10 cellular contexts compared by ENCODE assay signal in the genomic region with DNA sequence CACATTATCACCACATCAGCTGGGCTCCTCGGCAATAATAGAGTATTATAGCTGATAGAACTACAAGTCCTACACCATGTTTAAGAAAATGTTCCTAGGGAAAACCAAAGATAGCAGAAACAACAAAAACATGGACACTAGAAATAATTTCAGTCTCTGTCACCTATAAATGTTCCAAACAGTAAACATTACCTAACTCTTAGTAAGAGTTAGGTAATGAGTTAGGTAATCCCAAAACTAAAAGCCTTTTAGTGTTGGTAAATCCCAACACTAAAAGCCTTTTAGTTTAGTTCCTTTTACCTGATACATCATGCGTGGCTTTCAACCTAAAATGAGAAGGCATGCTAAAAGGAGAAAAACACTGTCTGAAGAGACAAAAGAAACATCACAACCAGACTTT. TPM values are rescaled to one million over a fixed set of nuclear protein-coding genes. Genes with fewer than 3 reads are reported as not detected.
"Had no signal": no experiment of that assay in that cellular context is flagged by ENCODE, and none has a peak within 500 bp of the region (broad histone marks: within the 10 kb centered on the region; RNA-seq: fewer than 3 reads in every experiment).

No MANE protein-coding gene starts in this region.

- H3K4me3 ChIP-seq: HAP-1, K562 had no signal

- H3K4me3 Mint-ChIP-seq: HFFc6 had no signal

- FAIRE-seq: K562 had no signal

- H3K9me3 ChIP-seq: HAP-1 had no signal

- ATAC-seq: HCT116, K562 had no signal

- H3K27ac ChIP-seq: HL-60 had no signal

- H3K27ac Mint-ChIP-seq: HFFc6 had no signal

- H3K36me3 ChIP-seq: HAP-1 had no signal

- H3K4me1 ChIP-seq: HAP-1 had no signal

- H3K9me3 Mint-ChIP-seq: HFFc6 had no signal

- DNase-seq: GOT3, H7, HFFc6, IMR-90 had no signal

RNA-seq across cellular contexts. Expression of a gene that starts 45.0 kb away (rescaled TPM):
- total RNA-seq: H4, H7, HFFc6, HT1080, IMR-90, K562 had no signal
- polyA plus RNA-seq: IMR-90 had no signal
